In the genomic region with DNA sequence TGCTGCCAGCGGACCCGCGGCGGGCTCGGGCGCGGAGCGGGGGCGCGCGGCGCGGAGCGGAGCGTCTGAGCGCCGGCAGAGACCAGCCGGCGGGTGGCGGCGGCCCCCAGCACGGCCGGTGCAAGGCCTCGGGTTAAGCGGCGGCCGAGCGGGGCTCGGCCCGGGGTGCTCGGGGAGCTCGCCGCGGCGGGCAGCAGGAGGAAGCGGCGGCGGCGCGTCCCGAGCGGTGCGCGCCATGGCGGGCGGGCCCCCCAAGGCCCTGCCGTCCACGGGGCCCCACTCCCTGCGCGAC, we compare ENCODE assay signal across 8 cellular contexts. TPM values are rescaled to one million over a fixed set of nuclear protein-coding genes. Genes with fewer than 3 reads are reported as not detected.
DNase-seq lines count a peak whose midpoint lies in the region; ATAC-seq and TF ChIP-seq lines count a peak whose summit lies in the region.

No MANE protein-coding gene starts in this region.

- H3K36me3 Mint-ChIP-seq in GM23338 (ENCODE audit: low read depth), result no peaks in the 10 kb centered on the region; the same call in 2 of the 3 replicates
- H3K36me3 Mint-ChIP-seq in activated naive CD8-positive, alpha-beta T cell treated with anti-CD3 and anti-CD28 coated beads, Interleukin-2, amount 10 ng/mL, durations not matched to agents 7 days and 5 days, result peaks cover 4% of the 10 kb centered on the region

- ATAC-seq in GM23338, result no peak; the same call in 2 of the 3 replicates
- ATAC-seq in activated naive CD8-positive, alpha-beta T cell treated with anti-CD3 and anti-CD28 coated beads, Interleukin-2, amount 10 ng/mL, durations not matched to agents 7 days and 5 days (ENCODE audit: low read depth), result peak; percentile 35
- no peak for ATAC-seq in stimulated activated naive CD8-positive, alpha-beta T cell treated with anti-CD3 and anti-CD28 coated beads, Interleukin-15, Interleukin-2, amounts not matched to agents 100 U/mL and 50 U/mL, for 24 hours

- H4K20me1 ChIP-seq in GM23338 (replicated peaks; ENCODE audit: insufficient read depth), result peaks cover 4% of the 10 kb centered on the region; the same call in 1 of the 2 replicates

- no peak overlapping the region for H3K4me3 Mint-ChIP-seq in GM23338
- H3K4me3 Mint-ChIP-seq in activated naive CD8-positive, alpha-beta T cell treated with anti-CD3 and anti-CD28 coated beads, Interleukin-2, amount 10 ng/mL, durations not matched to agents 7 days and 5 days, result no peak overlapping the region

- peak overlapping the region; percentile 94 for H3K4me2 ChIP-seq in GM23338

- no peaks in the 10 kb centered on the region for H3K9me2 ChIP-seq in GM23338 (ENCODE audit: insufficient read depth)

- no peak for DNase-seq in GM23338 (ENCODE audit: low spot score)
- DNase-seq in activated naive CD8-positive, alpha-beta T cell treated with anti-CD3 and anti-CD28 coated beads, Interleukin-2, amount 10 ng/mL, durations not matched to agents 7 days and 5 days, result no peak
- DNase-seq in testis, result no peak
- DNase-seq in NCI-H748 treated with DMSO at 0.1 percent for 48 hours (lab: John Stamatoyannopoulos, UW), result no peak
- DNase-seq in COR-L47 (lab: John Stamatoyannopoulos, UW), result no peak
- DNase-seq in stimulated activated naive CD8-positive, alpha-beta T cell treated with anti-CD3 and anti-CD28 coated beads, Interleukin-15, Interleukin-2, amounts not matched to agents 100 U/mL and 50 U/mL, for 24 hours, result no peak
- no peak for DNase-seq in HPDE6-E6E7 (ENCODE audit: extremely low spot score)

- peak overlapping the region; percentile 84 for H3K4me3 ChIP-seq in GM23338
- H3K4me3 ChIP-seq in iPS-18a (ENCODE audit: low read length), result peak overlapping the region; percentile 74
- H3K4me3 ChIP-seq in testis, result peak overlapping the region; percentile 90 to 91

- H3K4me1 Mint-ChIP-seq in GM23338, result peaks cover 23% of the 10 kb centered on the region
- H3K4me1 Mint-ChIP-seq in activated naive CD8-positive, alpha-beta T cell treated with anti-CD3 and anti-CD28 coated beads, Interleukin-2, amount 10 ng/mL, durations not matched to agents 7 days and 5 days, result peaks cover 64% of the 10 kb centered on the region

- H3K27me3 ChIP-seq in GM23338 (ENCODE audit: insufficient read depth) (peaks cover 12% of the 10 kb centered on the region), iPS-18a (ENCODE audit: control insufficient read depth, insufficient read depth, low read length) (peaks cover 11% of the 10 kb centered on the region), testis (no peaks in the 10 kb centered on the region)

- H3K27ac Mint-ChIP-seq in GM23338, result no peak overlapping the region
- H3K27ac Mint-ChIP-seq in activated naive CD8-positive, alpha-beta T cell treated with anti-CD3 and anti-CD28 coated beads, Interleukin-2, amount 10 ng/mL, durations not matched to agents 7 days and 5 days, result no peak overlapping the region

- H3K9me3 ChIP-seq in iPS-18a (ENCODE audit: control insufficient read depth, low read depth, low read length) (no peaks in the 10 kb centered on the region), testis (no peaks in the 10 kb centered on the region)

- H3K9ac ChIP-seq in iPS-18a (ENCODE audit: low read length), result no peak overlapping the region

- TF ChIP-seq POLR2A in testis (IDR thresholded peaks at IDR 0.05), result no peak

- intact Hi-C loops in testis (cut with DNase I; ENCODE audit: low total_unique reads), result no loop called here

- WGBS in testis, 2 donors, result 1% methylated on average over 34 of the region's 50 CpGs; no CpG with 5 or more reads in 1 of the 2 donors

- no peaks in the 10 kb centered on the region; the same call in 1 of the 2 replicates for H3K79me2 ChIP-seq in GM23338 (replicated peaks; ENCODE audit: insufficient read depth)

- H3K27ac ChIP-seq in GM23338 (ENCODE audit: low read depth) (no peak overlapping the region), iPS-18a (ENCODE audit: low read length) (no peak overlapping the region), testis (peak overlapping the region; percentile 74 to 90)

- POLR2A ChIA-PET in activated naive CD8-positive, alpha-beta T cell treated with anti-CD3 and anti-CD28 coated beads, Interleukin-2, amount 10 ng/mL, durations not matched to agents 7 days and 5 days (lab: Charles Lee), result interaction anchor here (1.0 to 3.2 kb wide), 5 partner anchors 30 to 417 kb away, joined by 3 to 22 read pairs (median 9); partner anchors contain the start of genes HSDL2, INIP, KIAA1958 and PTBP3

- H3K9me3 Mint-ChIP-seq in GM23338, result no peaks in the 10 kb centered on the region
- H3K9me3 Mint-ChIP-seq in activated naive CD8-positive, alpha-beta T cell treated with anti-CD3 and anti-CD28 coated beads, Interleukin-2, amount 10 ng/mL, durations not matched to agents 7 days and 5 days, result no peaks in the 10 kb centered on the region

- H3K4me1 ChIP-seq in GM23338 (ENCODE audit: insufficient read depth) (peaks cover 12% of the 10 kb centered on the region), iPS-18a (ENCODE audit: control insufficient read depth, low read depth, low read length) (peaks cover 7% of the 10 kb centered on the region), testis (peaks cover 42% of the 10 kb centered on the region)

- no peak for TF ChIP-seq CTCF in GM23338 (conservative IDR thresholded peaks at IDR 0.05; ENCODE audit: low read depth in 2 of 2)
- no peak for TF ChIP-seq CTCF in testis (IDR thresholded peaks at IDR 0.05)

- no peak overlapping the region for H2AFZ ChIP-seq in GM23338

- peaks cover 11% of the 10 kb centered on the region for H3K27me3 Mint-ChIP-seq in GM23338 (ENCODE audit: insufficient read depth, low read depth, poor library complexity)
- no peaks in the 10 kb centered on the region for H3K27me3 Mint-ChIP-seq in activated naive CD8-positive, alpha-beta T cell treated with anti-CD3 and anti-CD28 coated beads, Interleukin-2, amount 10 ng/mL, durations not matched to agents 7 days and 5 days

- H3F3A ChIP-seq in GM23338 (replicated peaks; ENCODE audit: low read depth), result peaks cover 10% of the 10 kb centered on the region; the same call in 1 of the 2 replicates

- no peaks in the 10 kb centered on the region for H3K36me3 ChIP-seq in GM23338 (ENCODE audit: insufficient read depth)
- H3K36me3 ChIP-seq in iPS-18a (ENCODE audit: control insufficient read depth, low read depth, low read length), result no peaks in the 10 kb centered on the region
- no peaks in the 10 kb centered on the region for H3K36me3 ChIP-seq in testis (ENCODE audit: low read depth, missing control alignments)

TF ChIP-seq in GM23338, 12 proteins besides CTCF, POLR2A, EP300 and RAD21 (continues in another document):
- TF ChIP-seq ETS1 (IDR thresholded peaks at IDR 0.05) (no peak), POLR2AphosphoS5 (IDR thresholded peaks at IDR 0.05; ENCODE audit: low read depth) (no peak), REST (IDR thresholded peaks at IDR 0.05; ENCODE audit: unreplicated experiment) (no peak), STAT1 (IDR thresholded peaks at IDR 0.05; ENCODE audit: unreplicated experiment) (no peak), EZH2phosphoT487 (IDR thresholded peaks at IDR 0.05; ENCODE audit: unreplicated experiment) (no peak), NANOG (IDR thresholded peaks at IDR 0.05; ENCODE audit: borderline replicate concordance) (no peak), EZH2 (IDR thresholded peaks at IDR 0.05; ENCODE audit: low read depth, unreplicated experiment) (no peak), CREB1 (CRISPR knock-in tag; IDR thresholded peaks at IDR 0.05; ENCODE audit: low read depth) (no peak)

RNA-seq across cellular contexts. Expression of gene SNX30, which starts 0.2 kb away (rescaled TPM):
- 12.0 and 17.8 TPM in 2 replicates for total RNA-seq in GM23338 (2014; rRNA removed; shearing (Covaris generic))
- polyA plus RNA-seq in GM23338 (2016; fragmentation: Nextera tagmentation; extraction: Ambion mirVana), result 2.1 and 2.2 TPM in 2 replicates
- total RNA-seq in activated naive CD8-positive, alpha-beta T cell treated with anti-CD3 and anti-CD28 coated beads, Interleukin-2, amount 10 ng/mL, durations not matched to agents 7 days and 5 days, result 1 to 10 TPM; 9.0 to 9.6 TPM
- total RNA-seq in testis, result 10 to 100 TPM; 34.1 to 34.2 TPM
- 26.3 TPM for polyA plus RNA-seq in testis (ENCODE audit: insufficient read depth, low read depth, low replicate concordance)

RNA-seq across cellular contexts. Expression of gene INIP, which starts 32.8 kb away (rescaled TPM):
- total RNA-seq in GM23338 (2014; rRNA removed; shearing (Covaris generic)), result 16.7 and 26.7 TPM in 2 replicates
- polyA plus RNA-seq in GM23338 (2016; fragmentation: Nextera tagmentation; extraction: Ambion mirVana), result 24.7 and 30.4 TPM in 2 replicates
- total RNA-seq in activated naive CD8-positive, alpha-beta T cell treated with anti-CD3 and anti-CD28 coated beads, Interleukin-2, amount 10 ng/mL, durations not matched to agents 7 days and 5 days, result 10 to 100 TPM; 29.4 to 29.8 TPM
- total RNA-seq in testis, result 10 to 100 TPM; 18.5 to 21.7 TPM
- polyA plus RNA-seq in testis (ENCODE audit: insufficient read depth, low read depth, low replicate concordance), result 16.1 TPM

Comparison
In these comparisons a context has a peak if more than half of its experiments do, and no peak if none do; other contexts are left out.
1. H3K27ac ChIP-seq: peak in testis (2 of 2); none in GM23338 (single experiment) and iPS-18a (single experiment).
2. Peak in every context shown above with its lines, with median percentiles within 50 percentile points of each other: H3K4me3 ChIP-seq.